In genomic region chr15:101252836-101253235, GRCh38 we compare ENCODE assay signal across 8 cellular contexts. TPM values are rescaled to one million over a fixed set of nuclear protein-coding genes. Genes with fewer than 3 reads are reported as not detected.
DNase-seq lines count a peak whose midpoint lies in the region; ATAC-seq, FAIRE-seq and TF ChIP-seq lines count a peak whose summit lies in the region.

No MANE protein-coding gene starts in this region.

- H3K4me1 ChIP-seq in A549 (peaks cover 17% of the 10 kb centered on the region), adrenal gland (replicated peaks in 1 of 2) (peaks cover 4 to 42% of the 10 kb centered on the region in 2 donors), mesendoderm (ENCODE audit: control insufficient read depth, low read depth, low read length) (peaks cover 3% of the 10 kb centered on the region)

- H3K27me3 ChIP-seq in adrenal gland (no peaks in the 10 kb centered on the region), mesendoderm (ENCODE audit: insufficient read depth, low read length, poor library complexity) (no peaks in the 10 kb centered on the region)

- H3K36me3 ChIP-seq in adrenal gland (replicated peaks in 1 of 2) (no peaks in the 10 kb centered on the region), mesendoderm (ENCODE audit: control insufficient read depth, insufficient read depth, low read length) (no peaks in the 10 kb centered on the region)

- no peak for TF ChIP-seq CTCF in A549 (IDR thresholded peaks at IDR 0.05)
- no peak for TF ChIP-seq CTCF in HFF-Myc (IDR thresholded peaks at IDR 0.05; ENCODE audit: low read depth, low read length, missing control alignments)
- TF ChIP-seq CTCF in adrenal gland (IDR thresholded peaks at IDR 0.05), result no peak

- peaks cover 12% of the 10 kb centered on the region for H3K79me1 ChIP-seq in mesendoderm (ENCODE audit: low read length)

- no peak overlapping the region for H2BK15ac ChIP-seq in mesendoderm (replicated peaks; ENCODE audit: low read depth)

- FAIRE-seq in A549 (lab: Jason Lieb, UNC), result no peak

- intact Hi-C loops in adrenal gland (cut with DNase I), result loop anchor here (10.0 kb wide), 2 partner anchors 68 to 128 kb away; no protein-coding TSS in a partner anchor

- TF ChIP-seq EP300 in A549 (IDR thresholded peaks at IDR 0.05), result no peak

- H2BK5ac ChIP-seq in mesendoderm (ENCODE audit: low read length), result no peak overlapping the region

- no peak overlapping the region for H3K4ac ChIP-seq in mesendoderm (ENCODE audit: low read depth, low read length)

- H3K27ac ChIP-seq in A549 (peak overlapping the region; percentile 85 to 92), adrenal gland (peak overlapping the region; percentile 67 to 99 (median 85)), mesendoderm (ENCODE audit: low read depth, low read length) (no peak overlapping the region)

- WGBS in A549 (ENCODE audit: missing lambda C conversion rate), result 69% methylated on average over 3 of the region's 3 CpGs
- 55 to 63% (median 62%) methylated on average over 3 of the region's 3 CpGs for WGBS in adrenal gland, 4 donors
- whole genome bisulfite sequencing in mesendoderm (ENCODE audit: extremely low coverage, insufficient coverage, low lambda C conversion rate), result no CpG with 5 or more reads among the region's 3 CpGs

- no peak overlapping the region for H2BK120ac ChIP-seq in mesendoderm (ENCODE audit: low read depth, low read length)

- H2AK5ac ChIP-seq in mesendoderm (ENCODE audit: low read length), result no peak overlapping the region

- H3K9me3 ChIP-seq in A549 (no peaks in the 10 kb centered on the region), adrenal gland (replicated peaks in 1 of 3) (no peaks in the 10 kb centered on the region)

- H3K56ac ChIP-seq in mesendoderm (ENCODE audit: low read length), result no peak overlapping the region

- POLR2A ChIA-PET in A549 (lab: Yijun Ruan, JAX), result interaction anchor here (1.0 to 1.7 kb wide), 3 partner anchors 15 to 51 kb away, joined by 3 to 7 read pairs (median 5); partner anchors contain the start of gene SNRPA1

- H3K9ac ChIP-seq in mesendoderm (ENCODE audit: low read length), result peak overlapping the region; percentile 86

- no peak for DNase-seq in A549 (ENCODE audit: low read depth in 1 of 2, low spot score in 1 of 2)
- DNase-seq in HFF-Myc (ENCODE audit: extremely low read depth, low read depth), result no peak
- DNase-seq in adrenal gland, result peak in 1 of 7 donors; percentile 2
- DNase-seq in mesendoderm, result no peak
- DNase-seq in germinal center (ENCODE audit: low spot score), result no peak
- DNase-seq in left lobe of liver (ENCODE audit: low spot score), result no peak
- no peak for DNase-seq in NCI-H187 (lab: John Stamatoyannopoulos, UW)

- H4K5ac ChIP-seq in mesendoderm (ENCODE audit: low read length), result no peak overlapping the region

- H3K79me2 ChIP-seq in mesendoderm (ENCODE audit: control insufficient read depth, insufficient read depth, low read length), result peaks cover 26% of the 10 kb centered on the region

- TF ChIP-seq POLR2A in A549 (IDR thresholded peaks at IDR 0.05; ENCODE audit: low read length), result no peak
- no peak for TF ChIP-seq POLR2A in adrenal gland (IDR thresholded peaks at IDR 0.05)

- no peak for ATAC-seq in A549
- ATAC-seq in left lobe of liver, result no peak
- ATAC-seq in GM21526 (IDR thresholded peaks at IDR 0.05; ENCODE audit: low FRiP score, unreplicated experiment), result no peak

- H4K8ac ChIP-seq in mesendoderm (ENCODE audit: low read depth, low read length), result no peak overlapping the region

- H3K23ac ChIP-seq in mesendoderm (ENCODE audit: low read length), result no peak overlapping the region

- H3K4me3 ChIP-seq in A549, result peak overlapping the region; percentile 82
- H3K4me3 ChIP-seq in HFF-Myc (replicated peaks; ENCODE audit: low read depth, low read length), result peak overlapping the region; percentile 55
- H3K4me3 ChIP-seq in adrenal gland, result peak overlapping the region in 2 of 4 donors; percentile 42 to 96
- H3K4me3 ChIP-seq in mesendoderm (ENCODE audit: low read length), result no peak overlapping the region

- H3K18ac ChIP-seq in mesendoderm (ENCODE audit: low read length), result peak overlapping the region; percentile 29

- TF ChIP-seq RAD21 in A549 (conservative IDR thresholded peaks at IDR 0.05 in 1 of 2, IDR thresholded peaks at IDR 0.05 in 1 of 2), result no peak

- peak overlapping the region; percentile 87 for H3K4me2 ChIP-seq in A549
- H3K4me2 ChIP-seq in mesendoderm (ENCODE audit: low read length), result peak overlapping the region; percentile 73

- CTCF ChIA-PET in A549 (lab: Yijun Ruan, JAX), result interaction anchor here (1.6 to 9.0 kb wide), 3 partner anchors 165 to 241 kb away, joined by 3 to 275 read pairs (median 216); no protein-coding TSS in a partner anchor

TF ChIP-seq in A549, 52 proteins besides CTCF, POLR2A, EP300 and RAD21:
- no peak for TF ChIP-seq CEBPB (IDR thresholded peaks at IDR 0.05)
- no peak for TF ChIP-seq KDM5A (IDR thresholded peaks at IDR 0.05)
- TF ChIP-seq CHD4 (IDR thresholded peaks at IDR 0.05; ENCODE audit: borderline replicate concordance), result no peak
- no peak for TF ChIP-seq CBX2 (IDR thresholded peaks at IDR 0.05; ENCODE audit: borderline replicate concordance, low read depth)
- TF ChIP-seq EHF (CRISPR knock-in tag; IDR thresholded peaks at IDR 0.05), result no peak
- no peak for TF ChIP-seq FOSB (CRISPR knock-in tag; IDR thresholded peaks at IDR 0.05)
- TF ChIP-seq HDAC2 (IDR thresholded peaks at IDR 0.05), result no peak
- no peak for TF ChIP-seq CHD2 (IDR thresholded peaks at IDR 0.05; ENCODE audit: low read length, partially characterized antibody)
- no peak for TF ChIP-seq USF2 (IDR thresholded peaks at IDR 0.05)
TF ChIP-seq in A549: peak in this region for 0.

RNA-seq across cellular contexts. Expression of gene CHSY1, which starts 1.0 kb away (rescaled TPM):
- polyA plus RNA-seq in A549 (2011; rRNA removed), result 27.9 and 28.1 TPM in 2 replicates
- polyA plus RNA-seq in A549 (2012; cell fraction: cytosol; rRNA removed), result 11.2 and 13.5 TPM in 2 replicates
- 4.6 and 8.0 TPM in 2 replicates for polyA plus RNA-seq in A549 (2012; cell fraction: nucleus; rRNA removed)
- 16.0 to 17.7 TPM (median 17.4 TPM) in 3 replicates for polyA plus RNA-seq in A549 (2017; fragmentation: RNase III; extraction: RNeasy Plus Mini Kit Qiagen cat#74134 plus additional on column Dnase treatment)
- polyA minus RNA-seq in A549 (2011; rRNA and poly(A)+ RNA removed), result 22.0 and 23.6 TPM in 2 replicates
- 10 to 100 TPM; 28.8 to 82.5 (median 37.7) TPM for total RNA-seq in adrenal gland
- 10 to 100 TPM; 14.8 to 29.2 (median 18.5) TPM for polyA plus RNA-seq in adrenal gland
- polyA plus RNA-seq in mesendoderm (2013, experiment 1 of 2), result 33.9 TPM
- 36.1 TPM for polyA plus RNA-seq in mesendoderm (2013, experiment 2 of 2)
- 6.3 TPM for total RNA-seq in left lobe of liver

RNA-seq across cellular contexts. Expression of gene SELENOS, which starts 24.4 kb away (rescaled TPM):
- polyA plus RNA-seq in A549 (2011; rRNA removed) (128 and 184 TPM in 2 replicates), A549 (2017; fragmentation: RNase III; extraction: RNeasy Plus Mini Kit Qiagen cat#74134 plus additional on column Dnase treatment) (90.2 to 97.9 TPM (median 93.9 TPM) in 3 replicates), adrenal gland (100 to 1,000 TPM in 1 of 3 donors, 10 to 100 TPM in 2; 47.9 to 205 (median 68.8) TPM)
- 111 and 113 TPM in 2 replicates for polyA plus RNA-seq in A549 (2012; cell fraction: cytosol; rRNA removed)
- 79.1 and 85.8 TPM in 2 replicates for polyA plus RNA-seq in A549 (2012; cell fraction: nucleus; rRNA removed)
- polyA minus RNA-seq in A549 (2011; rRNA and poly(A)+ RNA removed), result 43.3 and 43.9 TPM in 2 replicates
- total RNA-seq in adrenal gland (100 to 1,000 TPM in 1 of 8 donors, 10 to 100 TPM in 7; 47.7 to 165 (median 81.6) TPM), left lobe of liver (33.9 TPM)
- 47.1 TPM for polyA plus RNA-seq in mesendoderm (2013, experiment 1 of 2)
- 48.2 TPM for polyA plus RNA-seq in mesendoderm (2013, experiment 2 of 2)

RNA-seq across cellular contexts. Expression of gene SNRPA1, which starts 42.2 kb away (rescaled TPM):
- 127 and 177 TPM in 2 replicates for polyA plus RNA-seq in A549 (2011; rRNA removed)
- 108 and 131 TPM in 2 replicates for polyA plus RNA-seq in A549 (2012; cell fraction: cytosol; rRNA removed)
- 70.6 and 116 TPM in 2 replicates for polyA plus RNA-seq in A549 (2012; cell fraction: nucleus; rRNA removed)
- polyA plus RNA-seq in A549 (2017; fragmentation: RNase III; extraction: RNeasy Plus Mini Kit Qiagen cat#74134 plus additional on column Dnase treatment), result 137 to 142 TPM (median 140 TPM) in 3 replicates
- polyA minus RNA-seq in A549 (2011; rRNA and poly(A)+ RNA removed), result 23.9 and 24.0 TPM in 2 replicates
- 10 to 100 TPM; 16.0 to 58.6 (median 27.1) TPM for total RNA-seq in adrenal gland
- polyA plus RNA-seq in adrenal gland, result 10 to 100 TPM; 29.3 to 65.0 (median 44.4) TPM
- 204 TPM for polyA plus RNA-seq in mesendoderm (2013, experiment 1 of 2)
- polyA plus RNA-seq in mesendoderm (2013, experiment 2 of 2), result 202 TPM
- total RNA-seq in left lobe of liver, result 22.2 TPM
